In genomic region chr6:14502551-14502950, GRCh38 we compare ENCODE assay signal across 1 cellular context.
TF ChIP-seq lines count a peak whose summit lies in the region.

No MANE protein-coding gene starts in this region.

TF ChIP-seq in K562, 482 proteins besides CTCF, POLR2A, EP300 and RAD21 (continued from another document and continues in another):
- TF ChIP-seq ZNF407 (IDR thresholded peaks at IDR 0.05; ENCODE audit: low read depth) (no peak), DEAF1 (CRISPR knock-in tag; IDR thresholded peaks at IDR 0.05) (no peak), NONO (IDR thresholded peaks at IDR 0.05; ENCODE audit: low read depth in 2 of 2, low read length in 1 of 2) (no peak), KLF16 (IDR thresholded peaks at IDR 0.05) (no peak), ZNF707 (CRISPR knock-in tag; conservative IDR thresholded peaks at IDR 0.05) (no peak), RNF2 (IDR thresholded peaks at IDR 0.05) (no peak), MCM5 (IDR thresholded peaks at IDR 0.05; ENCODE audit: low read depth) (no peak), ZNF384 (IDR thresholded peaks at IDR 0.05; ENCODE audit: low read depth, low read length) (no peak), ZEB2 (IDR thresholded peaks at IDR 0.05) (0 out of 2 replicates have a peak, but pooled peaks have one; percentile 51), NELFE (IDR thresholded peaks at IDR 0.05; ENCODE audit: insufficient read depth, insufficient read length) (no peak), ZNF511 (CRISPR knock-in tag; IDR thresholded peaks at IDR 0.05) (no peak), HES1 (IDR thresholded peaks at IDR 0.05; ENCODE audit: low read depth) (no peak), SNAPC5 (CRISPR knock-in tag; IDR thresholded peaks at IDR 0.05) (no peak), SRSF9 (IDR thresholded peaks at IDR 0.05; ENCODE audit: borderline replicate concordance, low read depth, low read length) (no peak), HEY1 (CRISPR knock-in tag; IDR thresholded peaks at IDR 0.05; ENCODE audit: borderline replicate concordance) (no peak), ZNF639 (CRISPR knock-in tag; conservative IDR thresholded peaks at IDR 0.05 in 1 of 2, IDR thresholded peaks at IDR 0.05 in 1 of 2) (no peak), MCM7 (IDR thresholded peaks at IDR 0.05) (no peak), ESRRB (CRISPR knock-in tag; IDR thresholded peaks at IDR 0.05; ENCODE audit: borderline replicate concordance) (no peak), GTF2B (IDR thresholded peaks at IDR 0.05; ENCODE audit: extremely low read depth, insufficient read length) (no peak), CTBP1 (IDR thresholded peaks at IDR 0.05; ENCODE audit: borderline replicate concordance) (peak; percentile 49; the same call in 1 of the 2 replicates), ZZZ3 (IDR thresholded peaks at IDR 0.05) (no peak), BRD9 (IDR thresholded peaks at IDR 0.05; ENCODE audit: low read depth, partially characterized antibody) (no peak), RAD51 (IDR thresholded peaks at IDR 0.05; ENCODE audit: borderline replicate concordance, low read depth) (peak; percentile 58; the same call in 1 of the 2 replicates), ZNF224 (CRISPR knock-in tag; IDR thresholded peaks at IDR 0.05) (no peak), STAG1 (CRISPR knock-in tag; IDR thresholded peaks at IDR 0.05; ENCODE audit: borderline replicate concordance) (no peak), ZNF57 (CRISPR knock-in tag; IDR thresholded peaks at IDR 0.05) (no peak), SP2 (IDR thresholded peaks at IDR 0.05; ENCODE audit: extremely low read depth, low read depth, low read length, poor library complexity, severe bottlenecking) (no peak), HMGN3 (IDR thresholded peaks at IDR 0.05; ENCODE audit: borderline replicate concordance, extremely low read depth, insufficient read length, low read depth, low read length) (no peak), BACH1 (tag; IDR thresholded peaks at IDR 0.05) (no peak), HMG20A (CRISPR knock-in tag; conservative IDR thresholded peaks at IDR 0.05) (no peak), E2F6 (IDR thresholded peaks at IDR 0.05; ENCODE audit: borderline replicate concordance in 1 of 2, extremely low read depth in 1 of 2, insufficient read depth in 1 of 2, insufficient read length in 1 of 2, low read depth in 1 of 2, low read length in 1 of 2, poor library complexity in 1 of 2, severe bottlenecking in 1 of 2) (no peak), STAT6 (CRISPR knock-in tag; IDR thresholded peaks at IDR 0.05) (no peak), RREB1 (CRISPR knock-in tag; IDR thresholded peaks at IDR 0.05) (no peak)
